23 cellular contexts compared by ENCODE assay signal in the genomic region with DNA sequence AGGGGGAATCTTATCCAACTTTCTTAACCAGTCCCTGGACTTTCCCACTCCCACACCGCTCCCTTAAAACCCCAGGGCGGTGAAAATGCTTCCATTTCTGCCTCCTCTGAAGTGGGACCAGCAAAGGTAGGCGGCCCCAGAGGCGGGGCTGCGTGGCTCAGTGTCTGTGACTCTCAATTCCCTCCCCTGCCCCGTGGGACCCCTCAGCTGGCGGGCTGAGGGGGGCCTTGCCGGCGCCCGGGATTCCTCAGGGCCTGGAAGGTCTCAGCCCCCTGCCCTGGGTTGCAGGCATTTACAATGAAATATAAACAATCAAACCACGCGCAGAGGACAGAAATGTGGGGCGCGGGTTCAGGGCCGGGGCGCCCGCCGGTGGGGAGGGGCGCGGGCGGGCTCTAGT. TPM values are rescaled to one million over a fixed set of nuclear protein-coding genes. Genes with fewer than 3 reads are reported as not detected.
A peak's percentile ranks its signal among the peaks of the same experiment; 100 is the strongest.
DNase-seq lines count a peak whose midpoint lies in the region; ATAC-seq and TF ChIP-seq lines count a peak whose summit lies in the region.
"Had no signal": no experiment of that assay in that cellular context is flagged by ENCODE, and none has a peak within 500 bp of the region (broad histone marks: within the 10 kb centered on the region; RNA-seq: fewer than 3 reads in every experiment).

No MANE protein-coding gene starts in this region.

- H3K4me3 ChIP-seq in BLaER1 (peak overlapping the region; percentile 60), WI38 (ENCODE audit: low read depth, low read length) (peak overlapping the region; percentile 18; the same call in 1 of the 2 replicates), iPS-18c (ENCODE audit: insufficient read depth, low read depth, low read length) (peak overlapping the region; percentile 31), psoas muscle (peak overlapping the region; percentile 51)
- H3K4me3 ChIP-seq: lung had no signal

- no peaks in the 10 kb centered on the region for H3K9me3 ChIP-seq in BLaER1
- H3K9me3 ChIP-seq in iPS-18c (ENCODE audit: control insufficient read depth, insufficient read depth, low read length) = no peaks in the 10 kb centered on the region
- no peaks in the 10 kb centered on the region for H3K9me3 ChIP-seq in psoas muscle

- no peak for ATAC-seq in psoas muscle
- no peak for ATAC-seq in GM21515 (IDR thresholded peaks at IDR 0.05; ENCODE audit: unreplicated experiment)
- ATAC-seq in HG02588 (IDR thresholded peaks at IDR 0.05; ENCODE audit: unreplicated experiment) = no peak

- peaks cover 27% of the 10 kb centered on the region; the same call in 1 of the 2 replicates for H4K20me1 ChIP-seq in BLaER1

- DNase-seq in psoas muscle = no peak
- no peak for DNase-seq in NCI-H2227 treated with DMSO at 0.1 percent for 48 hours (lab: John Stamatoyannopoulos, UW)
- no peak for DNase-seq in NCI-H1694 treated with DMSO at 0.1 percent for 48 hours (lab: John Stamatoyannopoulos, UW)
- DNase-seq: CD4-positive, alpha-beta memory T cell; cortex of kidney; foreskin melanocyte; HCEC 1CT; MV-4-11; NCI-H187 treated with DMSO at 0.1 percent for 48 hours; SW 1271 had no signal

- H3K36me3 ChIP-seq in BLaER1 (no peaks in the 10 kb centered on the region), psoas muscle (ENCODE audit: insufficient read depth in 1 of 2, low read depth in 1 of 2) (no peaks in the 10 kb centered on the region)

- H3K27me3 ChIP-seq in BLaER1 (peaks cover 71% of the 10 kb centered on the region), psoas muscle (ENCODE audit: insufficient read depth in 3 of 3, low read length in 2 of 3) (peaks cover 0 to 37% (median 24%) of the 10 kb centered on the region in 3 donors)

- 22 to 27% (median 24%) methylated on average over 21 of the region's 21 CpGs for WGBS in psoas muscle, 3 donors

- H3K27ac ChIP-seq in BLaER1 = no peak overlapping the region
- H3K27ac ChIP-seq in psoas muscle = no peak overlapping the region
- H3K27ac ChIP-seq: KMS-11 had no signal

- TF ChIP-seq CTCF in WI38 (IDR thresholded peaks at IDR 0.05; ENCODE audit: low read depth, low read length) = no peak
- no peak for TF ChIP-seq CTCF in psoas muscle (IDR thresholded peaks at IDR 0.05)

- H3K9ac ChIP-seq in BLaER1 = no peak overlapping the region
- H3K9ac ChIP-seq: KMS-11 had no signal

- intact Hi-C loops in psoas muscle (cut with DNase I) = loop anchor here in 1 of 2 donors (5.0 kb wide), 1 partner anchor 178 kb away; no protein-coding TSS in a partner anchor

- peak overlapping the region; percentile 91 for H3K4me2 ChIP-seq in BLaER1
- H3K4me2 ChIP-seq: KMS-11 had no signal

- H3K4me1 ChIP-seq in BLaER1 (peaks cover 39% of the 10 kb centered on the region), psoas muscle (peaks cover 13% of the 10 kb centered on the region)

RNA-seq across cellular contexts. Expression of a gene that starts 3.6 kb away (rescaled TPM):
- total RNA-seq in psoas muscle = not detected
- not detected for polyA plus RNA-seq in psoas muscle
- total RNA-seq: activated CD8-positive, alpha-beta memory T cell treated with anti-CD3 and anti-CD28 coated beads, Interleukin-2, amount 10 ng/mL, durations not matched to agents 7 days and 5 days; activated naive CD8-positive, alpha-beta T cell treated with anti-CD3 and anti-CD28 coated beads, Interleukin-2, amount 10 ng/mL, durations not matched to agents 7 days and 5 days; CD4-positive, alpha-beta memory T cell; lung; myocyte; NCI-H460; posterior vena cava had no signal
- polyA plus RNA-seq: CD4-positive, alpha-beta memory T cell had no signal

RNA-seq across cellular contexts. Expression of a gene that starts 23.8 kb away (rescaled TPM):
- total RNA-seq in psoas muscle = 100 to 1,000 TPM; 191 to 253 (median 209) TPM
- polyA plus RNA-seq in psoas muscle = 100 to 1,000 TPM in 2 of 3 donors, 10 to 100 TPM in 1; 90.1 to 250 (median 170) TPM

RNA-seq across cellular contexts. Expression of a gene that starts 25.3 kb away (rescaled TPM):
- not detected for total RNA-seq in psoas muscle
- polyA plus RNA-seq in psoas muscle = under 1 TPM in 2 of 3 donors, not detected in 1; 0.01 to 0.17 TPM
- total RNA-seq: activated CD8-positive, alpha-beta memory T cell treated with anti-CD3 and anti-CD28 coated beads, Interleukin-2, amount 10 ng/mL, durations not matched to agents 7 days and 5 days; activated naive CD8-positive, alpha-beta T cell treated with anti-CD3 and anti-CD28 coated beads, Interleukin-2, amount 10 ng/mL, durations not matched to agents 7 days and 5 days; CD4-positive, alpha-beta memory T cell; myocyte; NCI-H460; posterior vena cava had no signal
- polyA plus RNA-seq: CD4-positive, alpha-beta memory T cell; immature natural killer cell had no signal
